In the genomic region with DNA sequence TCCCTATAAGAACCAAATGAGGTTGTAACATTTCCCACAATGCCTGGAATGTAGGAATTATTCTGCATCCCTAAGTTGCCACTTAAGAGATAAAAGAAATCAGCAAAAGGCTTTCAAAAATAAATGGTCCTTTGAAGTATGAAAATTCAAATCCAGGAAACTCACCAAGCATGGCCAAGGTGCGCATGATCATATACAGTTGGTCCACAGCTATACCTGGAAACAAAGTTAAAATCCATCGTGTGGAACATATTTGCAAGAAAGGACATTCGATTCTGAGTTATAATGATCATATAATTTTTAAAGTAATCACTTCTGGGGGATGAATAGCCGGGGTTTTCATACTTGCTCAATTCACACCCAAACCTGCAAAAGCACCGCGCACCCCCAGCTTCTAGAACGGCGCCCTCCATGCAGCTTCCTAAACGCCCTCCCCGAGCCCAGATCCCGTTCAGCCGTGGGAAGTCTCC, we compare ENCODE assay signal across 1 cellular context.
TF ChIP-seq lines count a peak whose summit lies in the region.

No MANE protein-coding gene starts in this region.

TF ChIP-seq in HepG2, 621 proteins besides CTCF, POLR2A, EP300 and RAD21:
- no peak for TF ChIP-seq ISL2 (CRISPR knock-in tag; IDR thresholded peaks at IDR 0.05)
- TF ChIP-seq, protein P1, sequence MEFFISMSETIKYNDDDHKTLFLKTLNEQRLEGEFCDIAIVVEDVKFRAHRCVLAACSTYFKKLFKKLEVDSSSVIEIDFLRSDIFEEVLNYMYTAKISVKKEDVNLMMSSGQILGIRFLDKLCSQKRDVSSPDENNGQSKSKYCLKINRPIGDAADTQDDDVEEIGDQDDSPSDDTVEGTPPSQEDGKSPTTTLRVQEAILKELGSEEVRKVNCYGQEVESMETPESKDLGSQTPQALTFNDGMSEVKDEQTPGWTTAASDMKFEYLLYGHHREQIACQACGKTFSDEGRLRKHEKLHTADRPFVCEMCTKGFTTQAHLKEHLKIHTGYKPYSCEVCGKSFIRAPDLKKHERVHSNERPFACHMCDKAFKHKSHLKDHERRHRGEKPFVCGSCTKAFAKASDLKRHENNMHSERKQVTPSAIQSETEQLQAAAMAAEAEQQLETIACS (CRISPR knock-in tag; IDR thresholded peaks at IDR 0.05) = no peak
- peak; percentile 2; the same call in 1 of the 2 replicates for TF ChIP-seq ZNF777 (CRISPR knock-in tag; IDR thresholded peaks at IDR 0.05)
- TF ChIP-seq KMT2B (CRISPR knock-in tag; IDR thresholded peaks at IDR 0.05) = peak; percentile 7; the same call in 1 of the 2 replicates
- TF ChIP-seq SIN3A (IDR thresholded peaks at IDR 0.05; ENCODE audit: borderline replicate concordance, low read depth, low read length) = 0 out of 2 replicates have a peak, but pooled peaks have one; percentile 13
- no peak for TF ChIP-seq ZNF253 (CRISPR knock-in tag; IDR thresholded peaks at IDR 0.05; ENCODE audit: borderline replicate concordance)
- 0 out of 2 replicates have a peak, but pooled peaks have one; percentile 19 for TF ChIP-seq ZNF337 (CRISPR knock-in tag; IDR thresholded peaks at IDR 0.05; ENCODE audit: borderline replicate concordance, low read depth)
- 0 out of 2 replicates have a peak, but pooled peaks have one; percentile 16 for TF ChIP-seq MED13 (CRISPR knock-in tag; IDR thresholded peaks at IDR 0.05)
- 0 out of 2 replicates have a peak, but pooled peaks have one; percentile 16 for TF ChIP-seq BRD4 (CRISPR knock-in tag; IDR thresholded peaks at IDR 0.05)
- no peak for TF ChIP-seq ELF1 (CRISPR knock-in tag; IDR thresholded peaks at IDR 0.05)
- TF ChIP-seq KLF9 (CRISPR knock-in tag; IDR thresholded peaks at IDR 0.05; ENCODE audit: low read depth) = no peak
